In genomic region chr1:185501099-185501498, GRCh38 we compare ENCODE assay signal across 9 cellular contexts.
"Had no signal": no experiment of that assay in that cellular context is flagged by ENCODE, and none has a peak within 500 bp of the region (broad histone marks: within the 10 kb centered on the region; RNA-seq: fewer than 3 reads in every experiment).

No MANE protein-coding gene starts in this region.

- FAIRE-seq: K562 had no signal

- H3K36me3 ChIP-seq: HAP-1 had no signal

- H3K4me1 ChIP-seq: HAP-1 had no signal

- H3K9me3 ChIP-seq: HAP-1 had no signal

- DNase-seq: GM23248, GOT3, H7, HFFc6, IMR-90 had no signal

- H3K27ac ChIP-seq: HL-60 had no signal

- ATAC-seq: HCT116, K562 had no signal

- H3K4me3 ChIP-seq: HAP-1, K562 had no signal
